ENCODE assay signal across 18 cellular contexts in the genomic region with DNA sequence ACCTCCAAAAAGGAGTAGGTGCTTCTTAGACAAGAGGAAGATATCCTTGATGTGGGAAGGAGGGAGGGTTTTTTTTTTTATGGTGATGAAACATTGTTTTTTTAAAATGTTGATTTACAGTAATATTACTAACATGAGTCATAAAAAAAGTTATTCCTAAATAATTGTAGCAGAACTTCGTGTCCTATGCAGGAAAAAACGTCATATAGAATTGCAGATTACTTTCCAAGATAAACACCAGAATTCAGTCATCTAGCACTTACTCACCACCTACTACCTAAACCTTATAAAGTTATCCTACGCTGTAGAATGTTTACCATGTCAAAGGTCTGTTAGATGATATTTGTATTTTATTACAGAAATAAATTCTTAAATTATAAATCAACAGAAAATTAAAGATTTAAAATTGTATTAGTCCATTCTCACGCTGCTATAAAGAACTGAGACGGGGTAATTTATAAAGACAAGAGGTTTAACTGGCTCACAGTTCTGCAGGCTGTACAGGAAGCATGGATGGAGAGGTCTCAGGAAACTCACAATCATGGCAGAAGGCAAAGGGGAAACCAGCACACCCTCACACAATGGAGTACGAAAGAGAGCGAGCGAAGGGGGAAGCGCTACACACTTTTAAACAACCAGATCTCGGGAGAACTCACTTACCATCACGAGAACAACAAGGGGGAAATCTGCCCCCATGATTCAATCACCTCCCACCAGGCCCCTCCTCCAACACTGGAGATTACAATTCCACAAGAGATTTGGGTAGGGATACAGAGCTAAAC.
DNase-seq lines count a peak whose midpoint lies in the region; TF ChIP-seq lines count a peak whose summit lies in the region.
"Had no signal": no experiment of that assay in that cellular context is flagged by ENCODE, and none has a peak within 500 bp of the region (broad histone marks: within the 10 kb centered on the region; RNA-seq: fewer than 3 reads in every experiment).

No MANE protein-coding gene starts in this region.

- TF ChIP-seq CTCF in foreskin fibroblast (IDR thresholded peaks at IDR 0.05; ENCODE audit: low read depth, low read length) (no peak), GM13977 (IDR thresholded peaks at IDR 0.05; ENCODE audit: extremely low read depth, insufficient read depth, missing control alignments) (no peak)

- H3K4me3 ChIP-seq in foreskin fibroblast (ENCODE audit: low read depth in 1 of 2, low read length in 2 of 2), result no peak overlapping the region
- H3K4me3 ChIP-seq in skeletal muscle cell (ENCODE audit: low read depth, low read length), result no peak overlapping the region
- H3K4me3 ChIP-seq: body of pancreas, gastroesophageal sphincter, right lobe of liver, SJSA1, testis had no signal

- in situ Hi-C loops in GM13977 (cut with MboI; ENCODE audit: low pct_unique_long_range_greater_than_20kb, low sequenced_read_pairs, unreplicated experiment), result no loop called here

- DNase-seq in NCI-H226 (peak; percentile 45), brain pericyte (ENCODE audit: low read depth, low spot score) (peak; percentile 77), foreskin fibroblast (peak; percentile 62 to 80), skeletal muscle cell (ENCODE audit: low read depth) (peak; percentile 79), NCI-H2029 (lab: John Stamatoyannopoulos, UW) (no peak), GM13977 (ENCODE audit: low spot score) (no peak), globus pallidus (ENCODE audit: low spot score) (no peak)
- DNase-seq: activated CD8-positive, alpha-beta memory T cell treated with anti-CD3 and anti-CD28 coated beads, Interleukin-2, amount 50 U/mL, for 4 hours; body of pancreas; effector CD8-positive, alpha-beta T cell; mesenchymal stem cell; NCI-H510A; right lobe of liver; stimulated activated CD4-positive, alpha-beta T cell treated with anti-CD3 and anti-CD28 coated beads, Interleukin-4, amount 100 ng/mL, for 1 hour; T1000; testis had no signal

Comparison
In these comparisons a context has a peak if more than half of its experiments do, and no peak if none do; other contexts are left out.
1. DNase-seq: peak in NCI-H226 (single experiment), brain pericyte (single experiment), foreskin fibroblast (2 of 2) and skeletal muscle cell (single experiment); none in NCI-H2029 (single experiment), GM13977 (single experiment) and globus pallidus (single experiment).